In the genomic region with DNA sequence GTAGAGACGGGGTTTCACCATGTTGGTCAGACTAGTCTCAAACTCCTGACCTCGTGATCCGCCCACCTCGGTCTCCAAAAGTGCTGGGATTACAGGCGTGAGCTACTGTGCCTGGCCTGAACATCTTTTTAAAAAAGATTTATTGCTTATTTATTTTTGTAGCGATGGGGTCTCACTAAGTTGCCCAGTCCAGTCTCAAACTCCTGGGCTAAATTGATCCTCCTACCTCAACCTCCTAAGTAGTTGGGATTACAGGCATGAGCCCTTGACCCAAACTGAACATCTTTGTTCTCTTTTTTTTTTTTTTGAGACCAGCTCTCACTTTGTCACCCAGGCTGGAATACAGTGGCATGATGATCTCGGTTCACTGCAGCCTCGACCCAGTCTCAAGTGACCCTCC, we compare ENCODE assay signal across 20 cellular contexts.
"Had no signal": no experiment of that assay in that cellular context is flagged by ENCODE, and none has a peak within 500 bp of the region (broad histone marks: within the 10 kb centered on the region; RNA-seq: fewer than 3 reads in every experiment).

No MANE protein-coding gene starts in this region.

- H3K27me3 ChIP-seq: cardiac muscle cell, hepatocyte, suprapubic skin had no signal

- DNase-seq: activated CD4-positive, alpha-beta T cell treated with anti-CD3 and anti-CD28 coated beads, Interleukin-2, amount 10 ng/mL, durations not matched to agents 24 days and 14 days; activated CD4-positive, CD25-positive, alpha-beta regulatory T cell; activated naive CD4-positive, alpha-beta T cell treated with Interleukin-2 at 50 U/mL for 16 hours; dermis blood vessel endothelial cell; effector memory CD4-positive, alpha-beta T cell; foreskin fibroblast; kidney; nephron progenitor cell; occipital lobe; stimulated activated CD4-positive, alpha-beta T cell treated with anti-CD3 and anti-CD28 coated beads, Interleukin-12 subunit alpha, Interleukin-12 subunit beta, amount 100 ng/mL, for 4 hours; stimulated activated CD4-positive, alpha-beta T cell treated with anti-CD3 and anti-CD28 coated beads, Interleukin-1b, Interleukin-23, amount 100 ng/mL, for 48 hours; stimulated activated CD8-positive, alpha-beta memory T cell treated with anti-CD3 and anti-CD28 coated beads, Interleukin-4, amount 100 ng/mL, for 48 hours; stimulated activated naive CD8-positive, alpha-beta T cell treated with anti-CD3 and anti-CD28 coated beads, Interleukin-15, Interleukin-2, amounts not matched to agents 100 U/mL and 50 U/mL, for 24 hours; trophoblast cell had no signal

- H3K4me3 ChIP-seq: cardiac muscle cell, hepatocyte, suprapubic skin had no signal

- H3K27ac ChIP-seq: cardiac muscle cell, hepatocyte, suprapubic skin had no signal

- H3K4me3 Mint-ChIP-seq: activated CD4-positive, alpha-beta T cell treated with anti-CD3 and anti-CD28 coated beads, Interleukin-2, amount 10 ng/mL, durations not matched to agents 24 days and 14 days; mesothelial cell of epicardium; nephron progenitor cell had no signal

- ATAC-seq: left lobe of liver; stimulated activated naive CD8-positive, alpha-beta T cell treated with anti-CD3 and anti-CD28 coated beads, Interleukin-15, Interleukin-2, amounts not matched to agents 100 U/mL and 50 U/mL, for 24 hours had no signal

- H3K27me3 Mint-ChIP-seq: activated CD4-positive, alpha-beta T cell treated with anti-CD3 and anti-CD28 coated beads, Interleukin-2, amount 10 ng/mL, durations not matched to agents 24 days and 14 days had no signal

- H3K9me3 ChIP-seq: suprapubic skin had no signal

- H3K9me3 Mint-ChIP-seq: activated CD4-positive, alpha-beta T cell treated with anti-CD3 and anti-CD28 coated beads, Interleukin-2, amount 10 ng/mL, durations not matched to agents 24 days and 14 days; activated T-helper 2 cell treated with anti-CD3 and anti-CD28 coated beads, Interferon-gamma antibody, Interleukin-2, Interleukin-4, amounts not matched to agents 10 μg/mL and 5 μg/mL and 100 μg/mL, durations not matched to agents 14 hours and 24 hours and 36 hours; mesothelial cell of epicardium; nephron progenitor cell had no signal

- H3K27ac Mint-ChIP-seq: activated CD4-positive, alpha-beta T cell treated with anti-CD3 and anti-CD28 coated beads, Interleukin-2, amount 10 ng/mL, durations not matched to agents 24 days and 14 days; activated T-helper 2 cell treated with anti-CD3 and anti-CD28 coated beads, Interferon-gamma antibody, Interleukin-2, Interleukin-4, amounts not matched to agents 10 μg/mL and 5 μg/mL and 100 μg/mL, durations not matched to agents 14 hours and 24 hours and 36 hours; mesothelial cell of epicardium had no signal
